19 cellular contexts compared by ENCODE assay signal in genomic region chr17:67069591-67070136, GRCh38. TPM values are rescaled to one million over a fixed set of nuclear protein-coding genes. Genes with fewer than 3 reads are reported as not detected.
"Had no signal": no experiment of that assay in that cellular context is flagged by ENCODE, and none has a peak within 500 bp of the region (broad histone marks: within the 10 kb centered on the region; RNA-seq: fewer than 3 reads in every experiment).

No MANE protein-coding gene starts in this region.

- H3K4me2 ChIP-seq: SK-N-SH had no signal

- H3K9me2 ChIP-seq: SK-N-SH had no signal

- H3K4me3 ChIP-seq: MG63 had no signal

- H3K27ac ChIP-seq: RWPE1 had no signal

- H3K9me3 ChIP-seq: MG63, SK-N-SH had no signal

- DNase-seq: Karpas-422; KG1; MG63; NCI-H1417 treated with DMSO at 0.1 percent for 48 hours; NCI-H1694 treated with DMSO at 0.1 percent for 48 hours; NCI-H1930; NCI-H2081; NCI-H446 treated with DMSO at 0.1 percent for 48 hours; NCI-H526; NK-92 treated with Interleukin-12 subunit alpha and Interleukin-12 subunit beta, amount 100 ng/mL, for 24 hours; SHP77; SK-N-SH; SW 1271; T-cell had no signal

- ATAC-seq: Panc1, PC-3, T-cell had no signal

- H3K27me3 ChIP-seq: MG63 had no signal

- H3K9ac ChIP-seq: SK-N-SH had no signal

RNA-seq across cellular contexts. Expression of gene CACNG1, which starts 25.3 kb away (rescaled TPM):
- total RNA-seq: OCI-LY7, PC-3, SK-MEL-5, T-cell had no signal
- polyA plus RNA-seq: SK-N-SH had no signal
